14 cellular contexts compared by ENCODE assay signal in genomic region chr4:165634766-165635165, GRCh38.
DNase-seq lines count a peak whose midpoint lies in the region; ATAC-seq and TF ChIP-seq lines count a peak whose summit lies in the region.
"Had no signal": no experiment of that assay in that cellular context is flagged by ENCODE, and none has a peak within 500 bp of the region (broad histone marks: within the 10 kb centered on the region; RNA-seq: fewer than 3 reads in every experiment).

No MANE protein-coding gene starts in this region.

- POLR2A ChIA-PET in HEK293 (lab: Yijun Ruan, JAX) = no interaction called here

- H3K4me3 ChIP-seq in HEK293 (ENCODE audit: low read depth, low read length) = no peak overlapping the region
- no peak overlapping the region for H3K4me3 ChIP-seq in neural progenitor cell
- H3K4me3 ChIP-seq: GM23248 had no signal

- H3K9me3 Mint-ChIP-seq in neural progenitor cell = peaks cover 26% of the 10 kb centered on the region
- H3K9me3 Mint-ChIP-seq in activated T-cell treated with anti-CD3 and anti-CD28 coated beads, Interleukin-2, amount 50 U/mL, for 4 hours = no peaks in the 10 kb centered on the region
- H3K9me3 Mint-ChIP-seq: CD4-positive, alpha-beta T cell had no signal

- peaks cover 2% of the 10 kb centered on the region for H3K36me3 Mint-ChIP-seq in neural progenitor cell
- H3K36me3 Mint-ChIP-seq in activated T-cell treated with anti-CD3 and anti-CD28 coated beads, Interleukin-2, amount 50 U/mL, for 4 hours (ENCODE audit: insufficient read depth) = no peaks in the 10 kb centered on the region

- TF ChIP-seq CTCF in HEK293 (tag by site-specific recombination; IDR thresholded peaks at IDR 0.05) = no peak
- no peak for TF ChIP-seq CTCF in neural progenitor cell (IDR thresholded peaks at IDR 0.05)

- peaks cover 17% of the 10 kb centered on the region for H3K4me1 Mint-ChIP-seq in neural progenitor cell
- H3K4me1 Mint-ChIP-seq in activated T-cell treated with anti-CD3 and anti-CD28 coated beads, Interleukin-2, amount 50 U/mL, for 4 hours (ENCODE audit: low read depth) = no peaks in the 10 kb centered on the region

- DNase-seq in NCI-H146 (lab: John Stamatoyannopoulos, UW) (peak; percentile 5), dermis blood vessel endothelial cell (peak; percentile 26), kidney tubule cell (ENCODE audit: low spot score) (peak; percentile 3), neural progenitor cell (ENCODE audit: low spot score) (no peak), iPS-NIHi7 (ENCODE audit: extremely low spot score) (no peak)
- DNase-seq in activated T-cell treated with anti-CD3 and anti-CD28 coated beads, Interleukin-2, amount 50 U/mL, for 4 hours = no peak
- DNase-seq: ACHN; Caco-2; CD4-positive, alpha-beta T cell; GM23248; HCEC 1CT; HFFc6 had no signal

- H3K36me3 ChIP-seq in HEK293 (ENCODE audit: control insufficient read depth in 2 of 2, insufficient read depth in 1 of 2, low read length in 2 of 2) (no peaks in the 10 kb centered on the region), neural progenitor cell (no peaks in the 10 kb centered on the region)
- H3K36me3 ChIP-seq: BE2C had no signal

- no peaks in the 10 kb centered on the region for H4K20me1 ChIP-seq in neural progenitor cell (ENCODE audit: low read depth)

- H3K9ac ChIP-seq in neural progenitor cell = no peak overlapping the region
- H3K9ac ChIP-seq: GM23248 had no signal

- H3K79me2 ChIP-seq in neural progenitor cell (ENCODE audit: low read depth) = no peaks in the 10 kb centered on the region

- no peak for ATAC-seq in activated T-cell treated with anti-CD3 and anti-CD28 coated beads, Interleukin-2, amount 50 U/mL, for 4 hours

- CTCF ChIA-PET in HEK293 (lab: Yijun Ruan, JAX) = no interaction called here

- H3F3A ChIP-seq in neural progenitor cell (ENCODE audit: low read depth) = no peaks in the 10 kb centered on the region

- no peak overlapping the region for H3K27ac Mint-ChIP-seq in neural progenitor cell
- H3K27ac Mint-ChIP-seq: CD4-positive, alpha-beta T cell; HFFc6 had no signal

- H3K27me3 Mint-ChIP-seq in neural progenitor cell (ENCODE audit: insufficient read depth, low read depth) = no peaks in the 10 kb centered on the region
- H3K27me3 Mint-ChIP-seq in activated T-cell treated with anti-CD3 and anti-CD28 coated beads, Interleukin-2, amount 50 U/mL, for 4 hours (ENCODE audit: low read depth) = no peaks in the 10 kb centered on the region

- no peak overlapping the region for H3K4me3 Mint-ChIP-seq in neural progenitor cell
- no peak overlapping the region for H3K4me3 Mint-ChIP-seq in activated T-cell treated with anti-CD3 and anti-CD28 coated beads, Interleukin-2, amount 50 U/mL, for 4 hours
- H3K4me3 Mint-ChIP-seq: CD4-positive, alpha-beta T cell; HFFc6 had no signal

- H3K4me2 ChIP-seq in neural progenitor cell = no peak overlapping the region

- H3K4me1 ChIP-seq in HEK293 (ENCODE audit: control insufficient read depth, insufficient read depth, low read length) (no peaks in the 10 kb centered on the region), neural progenitor cell (no peaks in the 10 kb centered on the region)
- H3K4me1 ChIP-seq: BE2C, Caco-2 had no signal

- no peaks in the 10 kb centered on the region for H3K9me3 ChIP-seq in HEK293 (ENCODE audit: control insufficient read depth, insufficient read depth, low read depth, low read length)
- no peaks in the 10 kb centered on the region for H3K9me3 ChIP-seq in neural progenitor cell (ENCODE audit: low read depth)
- H3K9me3 ChIP-seq: BE2C, Caco-2 had no signal

- H2AFZ ChIP-seq in neural progenitor cell (replicated peaks) = no peak overlapping the region
- H2AFZ ChIP-seq: GM23248 had no signal

- H3K27me3 ChIP-seq in neural progenitor cell = no peaks in the 10 kb centered on the region
- H3K27me3 ChIP-seq: BE2C had no signal

- H3K27ac ChIP-seq in HEK293 (ENCODE audit: extremely low read depth, low read depth, low read length) (no peak overlapping the region), neural progenitor cell (no peak overlapping the region)
- H3K27ac ChIP-seq: GM23248 had no signal

TF ChIP-seq in HEK293, 187 proteins besides CTCF, POLR2A, EP300 and RAD21:
- peak; percentile 19 for TF ChIP-seq SETDB1 (IDR thresholded peaks at IDR 0.05; ENCODE audit: insufficient read length, low read length)
- TF ChIP-seq ZNF26 (tag by site-specific recombination; IDR thresholded peaks at IDR 0.05) = no peak
- TF ChIP-seq ZIC2 (tag by site-specific recombination; IDR thresholded peaks at IDR 0.05) = no peak
TF ChIP-seq in HEK293: peak in this region for 1.

Comparison
In these comparisons a context has a peak if more than half of its experiments do, and no peak if none do; other contexts are left out.
1. DNase-seq: peak in NCI-H146 (single experiment), dermis blood vessel endothelial cell (single experiment) and kidney tubule cell (single experiment); none in neural progenitor cell (single experiment), iPS-NIHi7 (single experiment) and activated T-cell treated with anti-CD3 and anti-CD28 coated beads, Interleukin-2, amount 50 U/mL, for 4 hours (single experiment).